ENCODE assay signal across 1 cellular context in genomic region chr11:46242961-46243795, GRCh38.
A peak's percentile ranks its signal among the peaks of the same experiment; 100 is the strongest.
TF ChIP-seq lines count a peak whose summit lies in the region.

No MANE protein-coding gene starts in this region.

TF ChIP-seq in K562, 482 proteins besides CTCF, POLR2A, EP300 and RAD21 (continued from another document and continues in another):
- TF ChIP-seq, protein P1, sequence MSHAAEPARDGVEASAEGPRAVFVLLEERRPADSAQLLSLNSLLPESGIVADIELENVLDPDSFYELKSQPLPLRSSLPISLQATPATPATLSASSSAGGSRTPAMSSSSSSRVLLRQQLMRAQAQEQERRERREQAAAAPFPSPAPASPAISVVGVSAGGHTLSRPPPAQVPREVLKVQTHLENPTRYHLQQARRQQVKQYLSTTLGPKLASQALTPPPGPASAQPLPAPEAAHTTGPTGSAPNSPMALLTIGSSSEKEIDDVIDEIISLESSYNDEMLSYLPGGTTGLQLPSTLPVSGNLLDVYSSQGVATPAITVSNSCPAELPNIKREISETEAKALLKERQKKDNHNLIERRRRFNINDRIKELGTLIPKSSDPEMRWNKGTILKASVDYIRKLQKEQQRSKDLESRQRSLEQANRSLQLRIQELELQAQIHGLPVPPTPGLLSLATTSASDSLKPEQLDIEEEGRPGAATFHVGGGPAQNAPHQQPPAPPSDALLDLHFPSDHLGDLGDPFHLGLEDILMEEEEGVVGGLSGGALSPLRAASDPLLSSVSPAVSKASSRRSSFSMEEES (CRISPR knock-in tag; IDR thresholded peaks at IDR 0.05): no peak
- TF ChIP-seq STAT6 (CRISPR knock-in tag; IDR thresholded peaks at IDR 0.05): no peak; the same call in 1 of the 2 replicates
- TF ChIP-seq LARP7 (IDR thresholded peaks at IDR 0.05): no peak
- TF ChIP-seq, protein P2, sequence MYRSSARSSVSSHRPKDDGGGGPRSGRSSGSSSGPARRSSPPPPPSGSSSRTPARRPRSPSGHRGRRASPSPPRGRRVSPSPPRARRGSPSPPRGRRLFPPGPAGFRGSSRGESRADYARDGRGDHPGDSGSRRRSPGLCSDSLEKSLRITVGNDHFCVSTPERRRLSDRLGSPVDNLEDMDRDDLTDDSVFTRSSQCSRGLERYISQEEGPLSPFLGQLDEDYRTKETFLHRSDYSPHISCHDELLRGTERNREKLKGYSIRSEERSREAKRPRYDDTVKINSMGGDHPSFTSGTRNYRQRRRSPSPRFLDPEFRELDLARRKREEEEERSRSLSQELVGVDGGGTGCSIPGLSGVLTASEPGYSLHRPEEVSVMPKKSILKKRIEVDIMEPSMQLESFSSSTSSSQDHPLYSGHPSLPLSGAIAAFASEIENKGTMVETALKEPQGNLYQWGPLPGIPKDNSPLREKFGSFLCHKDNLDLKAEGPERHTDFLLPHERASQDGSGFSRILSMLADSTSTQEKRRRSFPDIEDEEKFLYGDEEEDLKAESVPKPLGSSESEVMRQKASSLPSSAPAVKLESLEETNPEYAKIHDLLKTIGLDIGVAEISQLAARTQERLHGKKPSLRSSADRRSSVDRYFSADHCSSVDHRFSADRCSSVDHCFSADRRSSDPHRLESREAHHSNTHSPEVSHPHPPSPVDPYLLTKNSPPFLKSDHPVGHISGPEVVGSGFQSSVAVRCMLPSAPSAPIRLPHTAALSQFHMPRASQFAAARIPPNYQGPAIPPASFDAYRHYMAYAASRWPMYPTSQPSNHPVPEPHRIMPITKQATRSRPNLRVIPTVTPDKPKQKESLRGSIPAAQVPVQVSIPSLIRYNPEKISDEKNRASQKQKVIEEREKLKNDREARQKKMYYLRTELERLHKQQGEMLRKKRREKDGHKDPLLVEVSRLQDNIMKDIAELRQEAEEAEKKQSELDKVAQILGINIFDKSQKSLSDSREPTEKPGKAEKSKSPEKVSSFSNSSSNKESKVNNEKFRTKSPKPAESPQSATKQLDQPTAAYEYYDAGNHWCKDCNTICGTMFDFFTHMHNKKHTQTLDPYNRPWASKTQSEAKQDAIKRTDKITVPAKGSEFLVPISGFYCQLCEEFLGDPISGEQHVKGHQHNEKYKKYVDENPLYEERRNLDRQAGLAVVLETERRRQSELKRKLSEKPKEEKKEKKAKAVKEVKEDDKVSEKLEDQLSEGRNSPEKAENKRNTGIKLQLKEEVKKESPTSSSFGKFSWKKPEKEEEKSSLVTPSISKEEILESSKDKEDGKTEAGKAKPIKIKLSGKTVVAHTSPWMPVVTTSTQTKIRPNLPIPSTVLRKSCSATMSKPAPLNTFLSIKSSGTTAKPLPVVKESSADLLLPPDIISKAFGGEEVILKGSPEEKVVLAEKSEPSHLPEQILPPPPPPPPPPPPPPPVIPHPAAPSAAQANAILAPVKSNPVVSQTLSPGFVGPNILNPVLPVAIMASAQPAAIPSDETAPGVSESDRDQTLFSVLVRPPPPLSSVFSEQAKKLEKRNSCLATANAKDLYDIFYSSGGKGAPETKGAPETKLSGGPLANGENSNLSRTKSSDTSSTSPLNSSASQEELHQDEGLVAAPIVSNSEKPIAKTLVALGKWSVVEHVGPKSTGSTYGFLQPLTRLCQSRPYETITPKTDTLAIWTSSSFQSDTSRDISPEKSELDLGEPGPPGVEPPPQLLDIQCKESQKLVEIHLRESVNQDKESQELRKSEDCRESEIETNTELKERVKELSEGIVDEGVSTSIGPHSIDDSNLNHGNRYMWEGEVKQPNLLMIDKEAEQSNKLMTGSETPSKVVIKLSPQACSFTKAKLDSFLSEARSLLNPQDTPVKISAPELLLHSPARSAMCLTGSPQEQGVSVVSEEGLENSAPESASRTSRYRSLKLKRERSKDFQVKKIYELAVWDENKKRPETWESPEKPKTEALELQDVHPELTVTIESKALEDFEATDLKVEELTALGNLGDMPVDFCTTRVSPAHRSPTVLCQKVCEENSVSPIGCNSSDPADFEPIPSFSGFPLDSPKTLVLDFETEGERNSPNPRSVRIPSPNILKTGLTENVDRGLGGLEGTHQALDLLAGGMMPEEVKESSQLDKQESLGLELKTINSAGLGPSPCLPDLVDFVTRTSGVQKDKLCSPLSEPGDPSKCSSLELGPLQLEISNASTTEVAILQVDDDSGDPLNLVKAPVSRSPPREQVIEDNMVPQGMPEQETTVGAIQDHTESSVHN (IDR thresholded peaks at IDR 0.05; ENCODE audit: borderline replicate concordance in 1 of 2, low read depth in 1 of 2): no peak
- TF ChIP-seq GTF2F1 (IDR thresholded peaks at IDR 0.05; ENCODE audit: low read depth, low read length): no peak
- TF ChIP-seq ARID2 (IDR thresholded peaks at IDR 0.05): no peak
- no peak for TF ChIP-seq ZNF143 (CRISPR knock-in tag; IDR thresholded peaks at IDR 0.05)
- TF ChIP-seq BRF1 (IDR thresholded peaks at IDR 0.05; ENCODE audit: borderline replicate concordance, extremely low read depth, insufficient read length): no peak
- TF ChIP-seq BCL6 (CRISPR knock-in tag; IDR thresholded peaks at IDR 0.05): no peak
- TF ChIP-seq, protein P3, sequence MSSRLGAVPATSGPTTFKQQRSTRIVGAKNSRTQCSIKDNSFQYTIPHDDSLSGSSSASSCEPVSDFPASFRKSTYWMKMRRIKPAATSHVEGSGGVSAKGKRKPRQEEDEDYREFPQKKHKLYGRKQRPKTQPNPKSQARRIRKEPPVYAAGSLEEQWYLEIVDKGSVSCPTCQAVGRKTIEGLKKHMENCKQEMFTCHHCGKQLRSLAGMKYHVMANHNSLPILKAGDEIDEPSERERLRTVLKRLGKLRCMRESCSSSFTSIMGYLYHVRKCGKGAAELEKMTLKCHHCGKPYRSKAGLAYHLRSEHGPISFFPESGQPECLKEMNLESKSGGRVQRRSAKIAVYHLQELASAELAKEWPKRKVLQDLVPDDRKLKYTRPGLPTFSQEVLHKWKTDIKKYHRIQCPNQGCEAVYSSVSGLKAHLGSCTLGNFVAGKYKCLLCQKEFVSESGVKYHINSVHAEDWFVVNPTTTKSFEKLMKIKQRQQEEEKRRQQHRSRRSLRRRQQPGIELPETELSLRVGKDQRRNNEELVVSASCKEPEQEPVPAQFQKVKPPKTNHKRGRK (tag; IDR thresholded peaks at IDR 0.05): no peak
- no peak for TF ChIP-seq ZNF347 (CRISPR knock-in tag; IDR thresholded peaks at IDR 0.05; ENCODE audit: low read depth)
- TF ChIP-seq, protein P4, sequence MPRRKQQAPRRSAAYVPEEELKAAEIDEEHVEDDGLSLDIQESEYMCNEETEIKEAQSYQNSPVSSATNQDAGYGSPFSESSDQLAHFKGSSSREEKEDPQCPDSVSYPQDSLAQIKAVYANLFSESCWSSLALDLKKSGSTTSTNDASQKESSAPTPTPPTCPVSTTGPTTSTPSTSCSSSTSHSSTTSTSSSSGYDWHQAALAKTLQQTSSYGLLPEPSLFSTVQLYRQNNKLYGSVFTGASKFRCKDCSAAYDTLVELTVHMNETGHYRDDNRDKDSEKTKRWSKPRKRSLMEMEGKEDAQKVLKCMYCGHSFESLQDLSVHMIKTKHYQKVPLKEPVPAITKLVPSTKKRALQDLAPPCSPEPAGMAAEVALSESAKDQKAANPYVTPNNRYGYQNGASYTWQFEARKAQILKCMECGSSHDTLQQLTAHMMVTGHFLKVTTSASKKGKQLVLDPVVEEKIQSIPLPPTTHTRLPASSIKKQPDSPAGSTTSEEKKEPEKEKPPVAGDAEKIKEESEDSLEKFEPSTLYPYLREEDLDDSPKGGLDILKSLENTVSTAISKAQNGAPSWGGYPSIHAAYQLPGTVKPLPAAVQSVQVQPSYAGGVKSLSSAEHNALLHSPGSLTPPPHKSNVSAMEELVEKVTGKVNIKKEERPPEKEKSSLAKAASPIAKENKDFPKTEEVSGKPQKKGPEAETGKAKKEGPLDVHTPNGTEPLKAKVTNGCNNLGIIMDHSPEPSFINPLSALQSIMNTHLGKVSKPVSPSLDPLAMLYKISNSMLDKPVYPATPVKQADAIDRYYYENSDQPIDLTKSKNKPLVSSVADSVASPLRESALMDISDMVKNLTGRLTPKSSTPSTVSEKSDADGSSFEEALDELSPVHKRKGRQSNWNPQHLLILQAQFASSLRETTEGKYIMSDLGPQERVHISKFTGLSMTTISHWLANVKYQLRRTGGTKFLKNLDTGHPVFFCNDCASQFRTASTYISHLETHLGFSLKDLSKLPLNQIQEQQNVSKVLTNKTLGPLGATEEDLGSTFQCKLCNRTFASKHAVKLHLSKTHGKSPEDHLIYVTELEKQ (CRISPR knock-in tag; IDR thresholded peaks at IDR 0.05): no peak; the same call in 1 of the 2 replicates
- no peak for TF ChIP-seq ZNF232 (CRISPR knock-in tag; IDR thresholded peaks at IDR 0.05)
- TF ChIP-seq ZNF354B (CRISPR knock-in tag; IDR thresholded peaks at IDR 0.05): no peak
- no peak for TF ChIP-seq MCM5 (IDR thresholded peaks at IDR 0.05; ENCODE audit: low read depth)
- no peak for TF ChIP-seq ZFP91 (CRISPR knock-in tag; IDR thresholded peaks at IDR 0.05)
- no peak for TF ChIP-seq NR2C1 (IDR thresholded peaks at IDR 0.05)
- 0 out of 2 replicates have a peak, but pooled peaks have one; percentile 35 for TF ChIP-seq NR2C1 (tag; IDR thresholded peaks at IDR 0.05)
- TF ChIP-seq TRIM24 (IDR thresholded peaks at IDR 0.05): peak; percentile 96 to 98
- 0 out of 2 replicates have a peak, but pooled peaks have one; percentile 31 for TF ChIP-seq HSF4 (CRISPR knock-in tag; IDR thresholded peaks at IDR 0.05; ENCODE audit: borderline replicate concordance)
- no peak for TF ChIP-seq ZNF551 (CRISPR knock-in tag; IDR thresholded peaks at IDR 0.05)
- 0 out of 2 replicates have a peak, but pooled peaks have one; percentile 22 for TF ChIP-seq ZNF134 (CRISPR knock-in tag; conservative IDR thresholded peaks at IDR 0.05)
- no peak for TF ChIP-seq SMARCB1 (IDR thresholded peaks at IDR 0.05; ENCODE audit: insufficient read length, low read depth)
- TF ChIP-seq, protein P5, sequence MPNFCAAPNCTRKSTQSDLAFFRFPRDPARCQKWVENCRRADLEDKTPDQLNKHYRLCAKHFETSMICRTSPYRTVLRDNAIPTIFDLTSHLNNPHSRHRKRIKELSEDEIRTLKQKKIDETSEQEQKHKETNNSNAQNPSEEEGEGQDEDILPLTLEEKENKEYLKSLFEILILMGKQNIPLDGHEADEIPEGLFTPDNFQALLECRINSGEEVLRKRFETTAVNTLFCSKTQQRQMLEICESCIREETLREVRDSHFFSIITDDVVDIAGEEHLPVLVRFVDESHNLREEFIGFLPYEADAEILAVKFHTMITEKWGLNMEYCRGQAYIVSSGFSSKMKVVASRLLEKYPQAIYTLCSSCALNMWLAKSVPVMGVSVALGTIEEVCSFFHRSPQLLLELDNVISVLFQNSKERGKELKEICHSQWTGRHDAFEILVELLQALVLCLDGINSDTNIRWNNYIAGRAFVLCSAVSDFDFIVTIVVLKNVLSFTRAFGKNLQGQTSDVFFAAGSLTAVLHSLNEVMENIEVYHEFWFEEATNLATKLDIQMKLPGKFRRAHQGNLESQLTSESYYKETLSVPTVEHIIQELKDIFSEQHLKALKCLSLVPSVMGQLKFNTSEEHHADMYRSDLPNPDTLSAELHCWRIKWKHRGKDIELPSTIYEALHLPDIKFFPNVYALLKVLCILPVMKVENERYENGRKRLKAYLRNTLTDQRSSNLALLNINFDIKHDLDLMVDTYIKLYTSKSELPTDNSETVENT (CRISPR knock-in tag; IDR thresholded peaks at IDR 0.05): 0 out of 2 replicates have a peak, but pooled peaks have one; percentile 30
- no peak for TF ChIP-seq ZNF444 (CRISPR knock-in tag; IDR thresholded peaks at IDR 0.05)
- TF ChIP-seq MTF1 (CRISPR knock-in tag; IDR thresholded peaks at IDR 0.05; ENCODE audit: borderline replicate concordance): 0 out of 2 replicates have a peak, but pooled peaks have one; percentile 40
- no peak for TF ChIP-seq ARNT (IDR thresholded peaks at IDR 0.05)
- TF ChIP-seq NFE2 (IDR thresholded peaks at IDR 0.05; ENCODE audit: low read depth): 0 out of 2 replicates have a peak, but pooled peaks have one; percentile 24
- TF ChIP-seq NFE2L1 (tag; IDR thresholded peaks at IDR 0.05; ENCODE audit: borderline replicate concordance, low read depth): no peak
- TF ChIP-seq, protein P6, sequence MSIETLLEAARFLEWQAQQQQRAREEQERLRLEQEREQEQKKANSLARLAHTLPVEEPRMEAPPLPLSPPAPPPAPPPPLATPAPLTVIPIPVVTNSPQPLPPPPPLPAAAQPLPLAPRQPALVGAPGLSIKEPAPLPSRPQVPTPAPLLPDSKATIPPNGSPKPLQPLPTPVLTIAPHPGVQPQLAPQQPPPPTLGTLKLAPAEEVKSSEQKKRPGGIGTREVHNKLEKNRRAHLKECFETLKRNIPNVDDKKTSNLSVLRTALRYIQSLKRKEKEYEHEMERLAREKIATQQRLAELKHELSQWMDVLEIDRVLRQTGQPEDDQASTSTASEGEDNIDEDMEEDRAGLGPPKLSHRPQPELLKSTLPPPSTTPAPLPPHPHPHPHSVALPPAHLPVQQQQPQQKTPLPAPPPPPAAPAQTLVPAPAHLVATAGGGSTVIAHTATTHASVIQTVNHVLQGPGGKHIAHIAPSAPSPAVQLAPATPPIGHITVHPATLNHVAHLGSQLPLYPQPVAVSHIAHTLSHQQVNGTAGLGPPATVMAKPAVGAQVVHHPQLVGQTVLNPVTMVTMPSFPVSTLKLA (conservative IDR thresholded peaks at IDR 0.05): peak; percentile 69 to 77
- TF ChIP-seq USF1 (CRISPR knock-in tag; IDR thresholded peaks at IDR 0.05): 0 out of 2 replicates have a peak, but pooled peaks have one; percentile 9
- TF ChIP-seq ASH1L (IDR thresholded peaks at IDR 0.05; ENCODE audit: borderline replicate concordance, low read depth, partially characterized antibody): no peak
